1 cellular context compared by ENCODE assay signal in the genomic region with DNA sequence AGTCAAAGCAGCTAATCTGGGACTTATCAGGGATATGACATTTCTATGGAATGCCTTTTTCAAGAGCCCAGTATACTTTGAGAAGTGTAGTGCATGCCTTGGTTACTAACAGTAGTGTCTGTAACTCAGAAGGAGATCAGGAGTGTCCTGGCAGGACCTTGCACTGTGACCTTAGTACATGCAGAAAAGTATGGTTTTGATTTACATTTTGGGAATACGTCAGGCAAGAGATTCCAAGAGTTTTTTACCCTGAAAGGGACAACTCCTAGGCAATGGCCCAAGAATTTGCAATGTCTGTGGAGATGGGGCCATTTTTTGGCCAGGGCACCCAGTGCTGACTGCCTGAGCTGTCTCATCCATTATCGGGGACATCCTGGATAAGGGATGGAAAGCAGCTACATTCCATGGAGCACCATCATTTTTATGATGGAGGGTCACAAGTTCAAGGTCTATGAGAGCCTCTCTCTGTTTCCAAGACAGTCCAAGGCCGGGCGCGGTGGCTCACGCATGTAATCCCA.
TF ChIP-seq lines count a peak whose summit lies in the region.

No MANE protein-coding gene starts in this region.

TF ChIP-seq in SK-N-SH treated with all-trans-retinoic acid at 6 μM for 48 hours, 23 proteins besides CTCF, POLR2A, EP300 and RAD21 (continued from another document):
- TF ChIP-seq BACH2 (CRISPR knock-in tag; IDR thresholded peaks at IDR 0.05; ENCODE audit: borderline replicate concordance) (no peak), ZNF70 (CRISPR knock-in tag; IDR thresholded peaks at IDR 0.05) (no peak), ZNF8 (CRISPR knock-in tag; IDR thresholded peaks at IDR 0.05) (no peak)
TF ChIP-seq in SK-N-SH treated with all-trans-retinoic acid at 6 μM for 48 hours: peak in this region for 7.
